In the genomic region with DNA sequence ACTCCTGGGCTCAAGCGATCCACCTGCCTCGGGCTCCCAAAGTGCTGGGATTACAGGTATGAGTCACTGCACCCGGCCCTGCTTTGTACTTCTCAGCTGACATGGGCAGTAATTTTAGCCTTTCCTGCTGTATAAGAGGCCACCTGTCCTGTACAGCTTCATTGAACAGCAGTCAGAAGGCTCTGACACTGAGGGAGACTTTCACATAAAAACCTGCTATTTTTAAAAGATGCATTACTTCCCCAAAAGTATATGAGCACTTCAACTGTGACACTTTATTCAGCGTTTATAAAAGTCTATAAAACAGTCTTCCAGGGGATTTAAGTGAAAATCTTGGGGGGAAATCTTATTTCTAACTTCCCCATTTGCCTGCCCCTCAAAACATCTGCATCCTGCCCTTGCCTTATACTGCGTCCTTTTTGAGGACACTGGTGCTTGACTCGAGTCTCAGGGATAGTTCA, we compare ENCODE assay signal across 15 cellular contexts. TPM values are rescaled to one million over a fixed set of nuclear protein-coding genes. Genes with fewer than 3 reads are reported as not detected.
A peak's percentile ranks its signal among the peaks of the same experiment; 100 is the strongest.
DNase-seq lines count a peak whose midpoint lies in the region; ATAC-seq and TF ChIP-seq lines count a peak whose summit lies in the region.
"Had no signal": no experiment of that assay in that cellular context is flagged by ENCODE, and none has a peak within 500 bp of the region (broad histone marks: within the 10 kb centered on the region; RNA-seq: fewer than 3 reads in every experiment).

No MANE protein-coding gene starts in this region.

- DNase-seq in DMS53 treated with DMSO at 0.1 percent for 48 hours (lab: John Stamatoyannopoulos, UW; ENCODE audit: unreplicated experiment), result peak; percentile 90
- DNase-seq in HCT116 (ENCODE audit: low read depth, low spot score), result no peak
- peak; percentile 77 for DNase-seq in NCI-H2107 treated with DMSO at 0.1 percent for 48 hours (lab: John Stamatoyannopoulos, UW; ENCODE audit: unreplicated experiment)
- no peak for DNase-seq in osteoblast (ENCODE audit: insufficient read length, low spot score, missing footprints)
- DNase-seq in superior temporal gyrus (ENCODE audit: extremely low spot score), result no peak
- DNase-seq in cardiac septum (ENCODE audit: low spot score), result no peak
- DNase-seq: activated CD8-positive, alpha-beta T cell treated with anti-CD3 and anti-CD28 coated beads for 36 hours; activated naive CD8-positive, alpha-beta T cell treated with anti-CD3 and anti-CD28 coated beads, Interleukin-2, amount 10 ng/mL, durations not matched to agents 7 days and 5 days; glutamatergic neuron; NCI-H1105 had no signal

- no peaks in the 10 kb centered on the region for H4K20me1 ChIP-seq in HCT116 (ENCODE audit: insufficient read depth)
- H4K20me1 ChIP-seq in osteoblast (ENCODE audit: insufficient read depth, low read length), result no peaks in the 10 kb centered on the region

- RAD21 ChIA-PET in HCT116 (lab: Charles Lee; ENCODE audit: low non-redundant PET in 1 of 2, low total read pairs in 2 of 2, uncharacterized antibody in 2 of 2, unreplicated experiment in 2 of 2), result no interaction called here

- H3K9me3 ChIP-seq in HCT116 (ENCODE audit: control insufficient read depth in 1 of 2, insufficient read depth in 1 of 2, low read depth in 1 of 2, low read length in 2 of 2) (no peaks in the 10 kb centered on the region), osteoblast (ENCODE audit: low read depth, low read length) (no peaks in the 10 kb centered on the region)
- H3K9me3 ChIP-seq: prostate gland had no signal

- no peaks in the 10 kb centered on the region for H3K79me2 ChIP-seq in HCT116 (ENCODE audit: insufficient read depth, low read length)
- H3K79me2 ChIP-seq in osteoblast (ENCODE audit: insufficient read depth, low read length), result no peaks in the 10 kb centered on the region

- H3K4me2 ChIP-seq in HCT116 (ENCODE audit: low read length), result peak overlapping the region; percentile 61
- H3K4me2 ChIP-seq in osteoblast (ENCODE audit: insufficient read depth, low read length), result no peak overlapping the region

- H3K4me3 ChIP-seq in HCT116 (replicated peaks in 1 of 2; ENCODE audit: low read depth in 1 of 2, low read length in 2 of 2) (no peak overlapping the region), osteoblast (ENCODE audit: insufficient read depth, low read length) (no peak overlapping the region)
- H3K4me3 ChIP-seq: prostate gland, SK-N-MC had no signal

- no peak for TF ChIP-seq POLR2A in HCT116 (IDR thresholded peaks at IDR 0.05; ENCODE audit: borderline replicate concordance, extremely low read depth, insufficient read depth, insufficient read length)

- no peak overlapping the region for H3K9ac ChIP-seq in HCT116 (ENCODE audit: low read length)

- no peak for TF ChIP-seq CTCF in HCT116 (IDR thresholded peaks at IDR 0.05 in 2 of 3, conservative IDR thresholded peaks at IDR 0.05 in 1 of 3; ENCODE audit: borderline replicate concordance in 1 of 3, insufficient read depth in 1 of 3, low read depth in 2 of 3, low read length in 2 of 3)
- no peak for TF ChIP-seq CTCF in osteoblast (IDR thresholded peaks at IDR 0.05; ENCODE audit: extremely low read depth, low read depth, low read length)

- H2AFZ ChIP-seq in HCT116 (ENCODE audit: low read depth, low read length, poor library complexity, severe bottlenecking) (no peak overlapping the region), osteoblast (ENCODE audit: low read length) (no peak overlapping the region)

- POLR2A ChIA-PET in HCT116 (lab: Charles Lee), result interaction anchor here (1.9 to 3.2 kb wide), 2 partner anchors 8 to 106 kb away, joined by 4 to 52 read pairs; no protein-coding TSS in a partner anchor

- H3K27ac ChIP-seq in HCT116 (ENCODE audit: low read depth, low read length) (no peak overlapping the region), osteoblast (ENCODE audit: low read depth, low read length) (no peak overlapping the region)
- H3K27ac ChIP-seq: prostate gland, SK-N-MC had no signal

- H3K36me3 ChIP-seq in HCT116 (ENCODE audit: control insufficient read depth in 1 of 2, insufficient read depth in 2 of 2, low read length in 2 of 2) (no peaks in the 10 kb centered on the region), osteoblast (ENCODE audit: insufficient read depth, low read length) (no peaks in the 10 kb centered on the region)
- H3K36me3 ChIP-seq: prostate gland had no signal

- H3K4me1 ChIP-seq in HCT116 (ENCODE audit: control insufficient read depth in 1 of 2, insufficient read depth in 2 of 2, low read length in 2 of 2), result peaks cover 19 to 29% of the 10 kb centered on the region in 2 experiments
- H3K4me1 ChIP-seq in osteoblast (ENCODE audit: insufficient read depth, low read length), result peaks cover 7% of the 10 kb centered on the region
- H3K4me1 ChIP-seq: prostate gland had no signal

- no peak for TF ChIP-seq RAD21 in HCT116 (IDR thresholded peaks at IDR 0.05; ENCODE audit: low read depth)

- BruUV-seq in HCT116 (replicated peaks; lab: Mats Ljungman, UMichigan), result no TSS peak

- no peaks in the 10 kb centered on the region for H3K9me2 ChIP-seq in HCT116 (ENCODE audit: insufficient read depth)

- H3K27me3 ChIP-seq in HCT116 (ENCODE audit: insufficient read depth, low read length) (0 out of 2 replicates have a peak, but pooled peaks cover 4% of the 10 kb centered on the region), osteoblast (ENCODE audit: insufficient read depth, low read length) (peaks cover 15% of the 10 kb centered on the region)

- peak; percentile 77 for ATAC-seq in HCT116
- ATAC-seq in esophagus mucosa, result peak; percentile 61
- no peak for ATAC-seq in GM19463 (IDR thresholded peaks at IDR 0.05; ENCODE audit: unreplicated experiment)
- ATAC-seq: activated CD8-positive, alpha-beta T cell treated with anti-CD3 and anti-CD28 coated beads for 36 hours had no signal

- CTCF ChIA-PET in HCT116 (lab: Charles Lee), result interaction anchor here (0.9 kb wide), 1 partner anchor 61 kb away, joined by 3 read pairs; no protein-coding TSS in a partner anchor

- intact Hi-C loops in HCT116 (cut with micrococcal nuclease), result no loop called here
- intact Hi-C loops in cardiac septum (cut with DNase I), result no loop called here

TF ChIP-seq in HCT116, 20 proteins besides CTCF, POLR2A, EP300 and RAD21 (continues in another document):
- TF ChIP-seq JUND (IDR thresholded peaks at IDR 0.05) (peak; percentile 80), FOSL1 (IDR thresholded peaks at IDR 0.05; ENCODE audit: low read depth) (peak; percentile 76), CBX3 (IDR thresholded peaks at IDR 0.05; ENCODE audit: low read depth) (no peak), ZNF274 (IDR thresholded peaks at IDR 0.05; ENCODE audit: low read depth, low read length) (no peak), TCF7L2 (IDR thresholded peaks at IDR 0.05; ENCODE audit: borderline replicate concordance, extremely low read depth, insufficient read depth, insufficient read length) (peak; percentile 85), EGR1 (IDR thresholded peaks at IDR 0.05; ENCODE audit: low read depth) (no peak), ZFX (IDR thresholded peaks at IDR 0.05) (no peak), YY1 (IDR thresholded peaks at IDR 0.05; ENCODE audit: extremely low read depth, insufficient replicate concordance, low read depth, low read length) (no peak), SP1 (IDR thresholded peaks at IDR 0.05; ENCODE audit: low read depth) (peak; percentile 26; the same call in 1 of the 2 replicates), POLR2AphosphoS5 (IDR thresholded peaks at IDR 0.05; ENCODE audit: low read depth, low read length) (peak; percentile 14; the same call in 1 of the 2 replicates)
- TF ChIP-seq, protein P1, sequence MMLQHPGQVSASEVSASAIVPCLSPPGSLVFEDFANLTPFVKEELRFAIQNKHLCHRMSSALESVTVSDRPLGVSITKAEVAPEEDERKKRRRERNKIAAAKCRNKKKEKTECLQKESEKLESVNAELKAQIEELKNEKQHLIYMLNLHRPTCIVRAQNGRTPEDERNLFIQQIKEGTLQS (IDR thresholded peaks at IDR 0.05), result no peak
- TF ChIP-seq, protein P2, sequence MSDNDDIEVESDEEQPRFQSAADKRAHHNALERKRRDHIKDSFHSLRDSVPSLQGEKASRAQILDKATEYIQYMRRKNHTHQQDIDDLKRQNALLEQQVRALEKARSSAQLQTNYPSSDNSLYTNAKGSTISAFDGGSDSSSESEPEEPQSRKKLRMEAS (IDR thresholded peaks at IDR 0.05), result peak; percentile 33; the same call in 1 of the 2 replicates

RNA-seq across cellular contexts. Expression of a gene that starts 17.6 kb away (rescaled TPM):
- total RNA-seq in HCT116 (2021; ENCODE audit: unreplicated experiment) (not detected), esophagus mucosa (not detected), osteoblast (not detected in 2 replicates), cardiac septum (not detected)
- polyA plus RNA-seq in HCT116 (2012), result not detected in 2 replicates
- total RNA-seq: activated CD8-positive, alpha-beta T cell treated with anti-CD3 and anti-CD28 coated beads for 36 hours; activated naive CD8-positive, alpha-beta T cell treated with anti-CD3 and anti-CD28 coated beads, Interleukin-2, amount 10 ng/mL, durations not matched to agents 7 days and 5 days; prostate gland; urinary bladder had no signal
- polyA plus RNA-seq: urinary bladder had no signal

RNA-seq across cellular contexts. Expression of a gene that starts 26.3 kb away (rescaled TPM):
- 92.6 TPM for total RNA-seq in HCT116 (2021; ENCODE audit: unreplicated experiment)
- 87.9 and 112 TPM in 2 replicates for polyA plus RNA-seq in HCT116 (2012)
- 15.2 TPM for total RNA-seq in esophagus mucosa
- 3.3 and 3.8 TPM in 2 replicates for total RNA-seq in osteoblast
- total RNA-seq in cardiac septum, result 1.3 TPM

RNA-seq across cellular contexts. Expression of a gene that starts 38.8 kb away (rescaled TPM):
- total RNA-seq in HCT116 (2021; ENCODE audit: unreplicated experiment) (3.2 TPM), esophagus mucosa (not detected), osteoblast (3.2 and 4.3 TPM in 2 replicates), cardiac septum (0.70 TPM)
- polyA plus RNA-seq in HCT116 (2012), result 1.6 and 4.2 TPM in 2 replicates

RNA-seq across cellular contexts. Expression of a gene that starts 39.1 kb away (rescaled TPM):
- total RNA-seq in HCT116 (2021; ENCODE audit: unreplicated experiment), result 10.8 TPM
- 18.3 and 24.8 TPM in 2 replicates for polyA plus RNA-seq in HCT116 (2012)
- total RNA-seq in esophagus mucosa, result 4.4 TPM
- 6.9 and 7.7 TPM in 2 replicates for total RNA-seq in osteoblast
- 9.8 TPM for total RNA-seq in cardiac septum

Comparison
In these comparisons a context has a peak if more than half of its experiments do, and no peak if none do; other contexts are left out.
1. DNase-seq: peak in DMS53 treated with DMSO at 0.1 percent for 48 hours (single experiment) and NCI-H2107 treated with DMSO at 0.1 percent for 48 hours (single experiment); none in HCT116 (single experiment), osteoblast (single experiment), superior temporal gyrus (single experiment) and cardiac septum (single experiment).